In genomic region chr2:119377266-119377972, GRCh38 we compare ENCODE assay signal across 24 cellular contexts. TPM values are rescaled to one million over a fixed set of nuclear protein-coding genes. Genes with fewer than 3 reads are reported as not detected.
DNase-seq lines count a peak whose midpoint lies in the region; ATAC-seq, FAIRE-seq and TF ChIP-seq lines count a peak whose summit lies in the region.
"Had no signal": no experiment of that assay in that cellular context is flagged by ENCODE, and none has a peak within 500 bp of the region (broad histone marks: within the 10 kb centered on the region; RNA-seq: fewer than 3 reads in every experiment).

No MANE protein-coding gene starts in this region.

- peaks cover 27% of the 10 kb centered on the region for H3K36me3 Mint-ChIP-seq in type B pancreatic cell

- no peaks in the 10 kb centered on the region for H3K79me2 ChIP-seq in K562 (ENCODE audit: control insufficient read depth, insufficient read depth, low read length)

- TF ChIP-seq RAD21 in K562 (CRISPR knock-in tag; conservative IDR thresholded peaks at IDR 0.05 in 1 of 2, IDR thresholded peaks at IDR 0.05 in 1 of 2): no peak

- no peak overlapping the region for H3K4me2 ChIP-seq in K562 (ENCODE audit: insufficient read depth, low read length)

- H3K36me3 ChIP-seq in K562 (ENCODE audit: control insufficient read depth, insufficient read depth, low read length): peaks cover 10% of the 10 kb centered on the region; the same call in 1 of the 3 replicates

- TF ChIP-seq EP300 in K562 (IDR thresholded peaks at IDR 0.05; ENCODE audit: low read length): no peak

- peak; percentile 35 for DNase-seq in activated CD8-positive, alpha-beta memory T cell treated with anti-CD3 and anti-CD28 coated beads for 24 hours
- DNase-seq in activated CD8-positive, alpha-beta memory T cell treated with anti-CD3 and anti-CD28 coated beads, Interleukin-2, amount 50 U/mL, for 4 hours: no peak
- DNase-seq in NOMO-1 treated with DMSO at 0.1 percent for 48 hours (lab: John Stamatoyannopoulos, UW; ENCODE audit: unreplicated experiment): peak; percentile 39
- peak in 2 of 4 experiments; percentile 27 to 49 for DNase-seq in K562 (ENCODE audit: extremely low read depth in 1 of 4, low spot score in 3 of 4)
- DNase-seq in type B pancreatic cell (ENCODE audit: extremely low spot score, unreplicated experiment): no peak
- DNase-seq in cerebellar cortex (ENCODE audit: low spot score): no peak
- DNase-seq in G401 (ENCODE audit: low spot score): no peak
- no peak for DNase-seq in stimulated activated CD4-positive, alpha-beta T cell treated with anti-CD3 and anti-CD28 coated beads, Interleukin-4, amount 100 ng/mL, for 1 hour
- DNase-seq: activated CD4-positive, alpha-beta T cell treated with anti-CD3 and anti-CD28 coated beads, Interleukin-2, amount 50 U/mL, for 1 hour; H7; kidney glomerular epithelial cell; MG63; NCI-H2171 treated with DMSO at 0.1 percent for 48 hours; NCI-H526 treated with DMSO at 0.1 percent for 48 hours; SHP77 treated with DMSO at 0.1 percent for 48 hours; small intestine; stomach; T-helper 1 cell had no signal

- no peaks in the 10 kb centered on the region for H3K9me1 ChIP-seq in K562 (ENCODE audit: control insufficient read depth, insufficient read depth, low read length)

- H3K4me1 Mint-ChIP-seq in type B pancreatic cell (ENCODE audit: unreplicated experiment): no peaks in the 10 kb centered on the region

- no peaks in the 10 kb centered on the region for H4K20me1 ChIP-seq in K562 (replicated peaks; ENCODE audit: control insufficient read depth, insufficient read depth, low read length)

- no peak overlapping the region for H2AFZ ChIP-seq in K562 (ENCODE audit: low read depth, low read length)

- TF ChIP-seq CTCF in K562 (IDR thresholded peaks at IDR 0.05 in 2 of 3, conservative IDR thresholded peaks at IDR 0.05 in 1 of 3; ENCODE audit: insufficient read depth in 2 of 3, low read depth in 1 of 3, low read length in 3 of 3) (no peak), type B pancreatic cell (conservative IDR thresholded peaks at IDR 0.05) (no peak)

- WGBS in K562 (ENCODE audit: insufficient coverage, low coverage, missing lambda C conversion rate): 4% methylated on average over 7 of the region's 7 CpGs

- POLR2A ChIA-PET in K562 (lab: Yijun Ruan, JAX): interaction anchor here (0.6 to 1.2 kb wide), 3 partner anchors 12 to 444 kb away, joined by 3 to 4 read pairs (median 4); partner anchors contain the start of gene TMEM37

- no peak for FAIRE-seq in K562 (lab: Jason Lieb, UNC)
- FAIRE-seq: bronchial epithelial cell, small intestine had no signal

- H3K9ac ChIP-seq in K562 (ENCODE audit: insufficient read depth in 1 of 2, low read depth in 2 of 2, low read length in 2 of 2): no peak overlapping the region

- peak overlapping the region; percentile 34 for H3K27ac Mint-ChIP-seq in type B pancreatic cell
- H3K27ac Mint-ChIP-seq: dendritic cell treated with granulocyte-macrophage colony-stimulating factor and Interleukin-4, amounts not matched to agents 40 ng/mL and 50 ng/mL, for 4 days; IgD-negative memory B cell had no signal

- TF ChIP-seq POLR2A in K562 (conservative IDR thresholded peaks at IDR 0.05): no peak

- ATAC-seq in K562: peak; percentile 60

- in situ Hi-C loops in K562 (cut with MboI): no loop called here
- in situ Hi-C loops in G401 (cut with HindIII; ENCODE audit: low sequenced_read_pairs): no loop called here

- H3K4me1 ChIP-seq in K562 (replicated peaks in 1 of 2; ENCODE audit: control insufficient read depth in 2 of 2, insufficient read depth in 2 of 2, low read length in 2 of 2): peaks cover 0 to 2% of the 10 kb centered on the region in 2 experiments; a peak in 3 of 5 replicates
- H3K4me1 ChIP-seq: stomach had no signal

- peaks cover 6% of the 10 kb centered on the region for H3K9me3 Mint-ChIP-seq in type B pancreatic cell

- no peaks in the 10 kb centered on the region for H3K9me3 ChIP-seq in K562 (replicated peaks; ENCODE audit: control insufficient read depth, insufficient read depth, low read depth, low read length)
- H3K9me3 ChIP-seq: MG63 had no signal

- no peaks in the 10 kb centered on the region for H3K27me3 Mint-ChIP-seq in type B pancreatic cell
- H3K27me3 Mint-ChIP-seq: dendritic cell treated with granulocyte-macrophage colony-stimulating factor and Interleukin-4, amounts not matched to agents 40 ng/mL and 50 ng/mL, for 4 days; IgD-negative memory B cell had no signal

- CTCF ChIA-PET in K562 (lab: Yijun Ruan, JAX; ENCODE audit: low intra/inter-chr PET ratio): no interaction called here

- no peak overlapping the region for H3K27ac ChIP-seq in K562 (ENCODE audit: extremely low read depth, low read depth, low read length)
- H3K27ac ChIP-seq: C4-2B, stomach, tibial nerve, VCaP had no signal

- peaks cover 2 to 5% of the 10 kb centered on the region in 2 experiments; a peak in 2 of 5 replicates for H3K27me3 ChIP-seq in K562 (ENCODE audit: control insufficient read depth in 2 of 2, insufficient read depth in 2 of 2, low read length in 2 of 2)
- H3K27me3 ChIP-seq: MG63, stomach, tibial nerve had no signal

- no peak overlapping the region for H3K4me3 Mint-ChIP-seq in type B pancreatic cell
- H3K4me3 Mint-ChIP-seq: dendritic cell treated with granulocyte-macrophage colony-stimulating factor and Interleukin-4, amounts not matched to agents 40 ng/mL and 50 ng/mL, for 4 days; IgD-negative memory B cell had no signal

- no peak overlapping the region for H3K4me3 ChIP-seq in K562
- H3K4me3 ChIP-seq: MG63, stomach, tibial nerve had no signal

- BruUV-seq in K562 (replicated peaks; lab: Mats Ljungman, UMichigan): no TSS peak

- intact Hi-C loops in K562 (cut with micrococcal nuclease): no loop called here

RNA-seq across cellular contexts. Expression of gene DBI, which starts 10.6 kb away (rescaled TPM):
- 11.4 and 13.4 TPM in 2 replicates for total RNA-seq in K562 (2011; cell fraction: chromatin; rRNA removed; ENCODE audit: low replicate concordance)
- 17.2 and 21.8 TPM in 2 replicates for total RNA-seq in K562 (2011; cell fraction: nucleolus; rRNA removed)
- total RNA-seq in K562 (2011; cell fraction: nucleoplasm; rRNA removed): 17.8 and 26.2 TPM in 2 replicates
- total RNA-seq in K562 (2014; rRNA removed) (65.0 and 71.6 TPM in 2 replicates), K562 (2014; rRNA removed; fragmentation: Illumina TruSeq; extraction: Trizol) (195 and 198 TPM in 2 replicates), K562 (2015; rRNA removed; fragmentation: Illumina TruSeq; extraction: Trizol) (230 and 236 TPM in 2 replicates), K562 (2021) (52.4 and 55.8 TPM in 2 replicates), type B pancreatic cell (ENCODE audit: low replicate concordance) (125 and 231 TPM in 2 replicates)
- polyA plus RNA-seq in K562 (2011; rRNA removed) (134 and 135 TPM in 2 replicates), K562 (2014; fragmentation: Illumina TruSeq; extraction: Trizol) (159 and 194 TPM in 2 replicates), K562 (2014; fragmentation: Nextera tagmentation; extraction: Ambion mirVana) (100 to 1,000 TPM; 406 to 443 TPM), K562 (2014; rRNA removed) (186 and 194 TPM in 2 replicates)
- polyA plus RNA-seq in K562 (2011; cell fraction: cytosol; rRNA removed): 42.1 and 73.6 TPM in 2 replicates
- polyA plus RNA-seq in K562 (2011; cell fraction: nucleus; rRNA removed): 21.9 and 37.3 TPM in 2 replicates
- polyA plus RNA-seq in K562 (2012): 85.6 and 165 TPM in 2 replicates
- 36.8 and 42.2 TPM in 2 replicates for polyA minus RNA-seq in K562 (2011; rRNA and poly(A)+ RNA removed)
- polyA minus RNA-seq in K562 (2011; cell fraction: cytosol; rRNA and poly(A)+ RNA removed): 12.3 and 16.1 TPM in 2 replicates
- 14.5 and 23.5 TPM in 2 replicates for polyA minus RNA-seq in K562 (2011; cell fraction: nucleus; rRNA and poly(A)+ RNA removed)
- 73.3 and 104 TPM in 2 replicates for total RNA-seq in G401 (2014; rRNA removed; shearing (Covaris generic))

RNA-seq across cellular contexts. Expression of gene C2orf76, which starts 10.8 kb away (rescaled TPM):
- total RNA-seq in K562 (2011; cell fraction: chromatin; rRNA removed; ENCODE audit: low replicate concordance): 4.1 and 6.2 TPM in 2 replicates
- 2.3 and 3.3 TPM in 2 replicates for total RNA-seq in K562 (2011; cell fraction: nucleolus; rRNA removed)
- 4.6 and 5.0 TPM in 2 replicates for total RNA-seq in K562 (2011; cell fraction: nucleoplasm; rRNA removed)
- total RNA-seq in K562 (2014; rRNA removed): 4.8 and 8.9 TPM in 2 replicates
- total RNA-seq in K562 (2014; rRNA removed; fragmentation: Illumina TruSeq; extraction: Trizol): 12.0 and 15.6 TPM in 2 replicates
- total RNA-seq in K562 (2015; rRNA removed; fragmentation: Illumina TruSeq; extraction: Trizol): 11.7 and 14.5 TPM in 2 replicates
- total RNA-seq in K562 (2021): 8.6 and 8.7 TPM in 2 replicates
- polyA plus RNA-seq in K562 (2011; rRNA removed): 12.4 and 15.7 TPM in 2 replicates
- 3.1 and 5.8 TPM in 2 replicates for polyA plus RNA-seq in K562 (2011; cell fraction: cytosol; rRNA removed)
- polyA plus RNA-seq in K562 (2011; cell fraction: nucleus; rRNA removed): 6.5 and 8.1 TPM in 2 replicates
- 6.5 and 19.3 TPM in 2 replicates for polyA plus RNA-seq in K562 (2012)
- 15.1 and 15.2 TPM in 2 replicates for polyA plus RNA-seq in K562 (2014; fragmentation: Illumina TruSeq; extraction: Trizol)
- polyA plus RNA-seq in K562 (2014; fragmentation: Nextera tagmentation; extraction: Ambion mirVana): 10 to 100 TPM; 26.1 to 26.2 TPM
- polyA plus RNA-seq in K562 (2014; rRNA removed): 13.4 and 14.4 TPM in 2 replicates
- polyA minus RNA-seq in K562 (2011; rRNA and poly(A)+ RNA removed): 4.4 and 6.0 TPM in 2 replicates
- 1.4 and 3.0 TPM in 2 replicates for polyA minus RNA-seq in K562 (2011; cell fraction: cytosol; rRNA and poly(A)+ RNA removed)
- polyA minus RNA-seq in K562 (2011; cell fraction: nucleus; rRNA and poly(A)+ RNA removed): 3.0 and 4.1 TPM in 2 replicates
- total RNA-seq in type B pancreatic cell (ENCODE audit: low replicate concordance): 10.8 and 11.7 TPM in 2 replicates
- 18.6 and 20.9 TPM in 2 replicates for total RNA-seq in G401 (2014; rRNA removed; shearing (Covaris generic))

RNA-seq across cellular contexts. Expression of gene TMEM37, which starts 54.2 kb away (rescaled TPM):
- total RNA-seq in K562 (2011; cell fraction: chromatin; rRNA removed; ENCODE audit: low replicate concordance): 0.46 TPM in 1 of 2 replicates, not detected in the other
- 0.39 and 0.50 TPM in 2 replicates for total RNA-seq in K562 (2011; cell fraction: nucleolus; rRNA removed)
- 0.44 and 0.84 TPM in 2 replicates for total RNA-seq in K562 (2011; cell fraction: nucleoplasm; rRNA removed)
- total RNA-seq in K562 (2014; rRNA removed) (0.14 and 0.16 TPM in 2 replicates), K562 (2014; rRNA removed; fragmentation: Illumina TruSeq; extraction: Trizol) (0.16 TPM in 1 of 2 replicates, not detected in the other), K562 (2015; rRNA removed; fragmentation: Illumina TruSeq; extraction: Trizol) (0.25 and 0.41 TPM in 2 replicates), K562 (2021) (0.44 and 0.49 TPM in 2 replicates), type B pancreatic cell (ENCODE audit: low replicate concordance) (11.8 and 16.4 TPM in 2 replicates)
- polyA plus RNA-seq in K562 (2011; rRNA removed) (0.11 and 0.38 TPM in 2 replicates), K562 (2014; fragmentation: Illumina TruSeq; extraction: Trizol) (0.35 and 0.61 TPM in 2 replicates), K562 (2014; fragmentation: Nextera tagmentation; extraction: Ambion mirVana) (under 1 TPM; 0.03 to 0.10 TPM), K562 (2014; rRNA removed) (0.26 and 0.64 TPM in 2 replicates)
- 0.21 and 0.91 TPM in 2 replicates for polyA plus RNA-seq in K562 (2011; cell fraction: cytosol; rRNA removed)
- polyA plus RNA-seq in K562 (2011; cell fraction: nucleus; rRNA removed): 0.11 and 0.26 TPM in 2 replicates
- polyA plus RNA-seq in K562 (2012): 0.65 and 0.94 TPM in 2 replicates
- 0.18 TPM in 1 of 2 replicates, not detected in the other for polyA minus RNA-seq in K562 (2011; rRNA and poly(A)+ RNA removed)
- polyA minus RNA-seq in K562 (2011; cell fraction: cytosol; rRNA and poly(A)+ RNA removed): not detected in 2 replicates
- 0.54 TPM in 1 of 2 replicates, not detected in the other for polyA minus RNA-seq in K562 (2011; cell fraction: nucleus; rRNA and poly(A)+ RNA removed)
- total RNA-seq in G401 (2014; rRNA removed; shearing (Covaris generic)): 0.37 and 3.1 TPM in 2 replicates
- total RNA-seq: bronchial epithelial cell had no signal
- polyA plus RNA-seq: IgD-negative memory B cell had no signal

Comparison
In these comparisons a context has a peak if more than half of its experiments do, and no peak if none do; other contexts are left out.
1. DNase-seq: peak in activated CD8-positive, alpha-beta memory T cell treated with anti-CD3 and anti-CD28 coated beads for 24 hours (single experiment) and NOMO-1 treated with DMSO at 0.1 percent for 48 hours (single experiment); none in activated CD8-positive, alpha-beta memory T cell treated with anti-CD3 and anti-CD28 coated beads, Interleukin-2, amount 50 U/mL, for 4 hours (single experiment), type B pancreatic cell (single experiment), cerebellar cortex (single experiment), G401 (single experiment) and stimulated activated CD4-positive, alpha-beta T cell treated with anti-CD3 and anti-CD28 coated beads, Interleukin-4, amount 100 ng/mL, for 1 hour (single experiment).